Comparison of ENCODE assay signal across 15 cellular contexts in the genomic region with DNA sequence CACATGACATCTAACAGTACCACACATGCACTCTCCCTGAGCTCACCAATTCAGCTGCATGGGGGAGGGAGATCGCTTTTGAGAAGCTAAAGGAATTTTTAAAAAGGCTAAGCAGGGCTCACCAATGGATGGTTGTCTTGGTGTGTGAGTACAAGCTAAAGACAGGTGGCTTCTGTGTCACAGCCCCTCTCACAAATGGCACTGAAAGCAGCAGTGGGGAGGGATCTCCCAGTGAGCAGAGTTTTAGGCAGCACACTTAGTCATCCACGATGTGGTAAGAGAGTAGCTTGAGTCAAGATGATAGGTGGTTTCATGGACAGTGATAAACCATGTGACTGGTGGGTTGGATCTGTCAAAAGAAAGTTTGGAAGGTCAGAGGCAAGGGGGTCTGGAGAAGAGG.
DNase-seq lines count a peak whose midpoint lies in the region; ATAC-seq and TF ChIP-seq lines count a peak whose summit lies in the region.
"Had no signal": no experiment of that assay in that cellular context is flagged by ENCODE, and none has a peak within 500 bp of the region (broad histone marks: within the 10 kb centered on the region; RNA-seq: fewer than 3 reads in every experiment).

No MANE protein-coding gene starts in this region.

- peak; percentile 62 for DNase-seq in activated CD4-positive, alpha-beta T cell treated with anti-CD3 and anti-CD28 coated beads for 48 hours
- no peak for DNase-seq in activated CD4-positive, alpha-beta T cell treated with anti-CD3 and anti-CD28 coated beads for 1 hour
- peak; percentile 25 for DNase-seq in activated T-helper 9 cell treated with anti-CD3 and anti-CD28 coated beads, Interleukin-2, amount 50 U/mL, for 16 hours (ENCODE audit: low read depth)
- DNase-seq in stimulated activated CD4-positive, alpha-beta T cell treated with anti-CD3 and anti-CD28 coated beads, Interleukin-4, amount 100 ng/mL, for 24 hours, result peak; percentile 56
- DNase-seq in transverse colon (no peak), A172 (ENCODE audit: low spot score) (no peak)
- DNase-seq: ACHN, Calu3, foreskin melanocyte, KBM-7, NCI-H1694, NCI-H69 had no signal

- ATAC-seq in HG03442 (IDR thresholded peaks at IDR 0.05; ENCODE audit: unreplicated experiment) (peak; percentile 44), HG03342 (IDR thresholded peaks at IDR 0.05; ENCODE audit: unreplicated experiment) (no peak)

- no peak overlapping the region for H3K27ac ChIP-seq in transverse colon

- H3K4me3 ChIP-seq in transverse colon, result no peak overlapping the region
- H3K4me3 ChIP-seq: lung had no signal

- intact Hi-C loops in transverse colon (cut with DNase I; ENCODE audit: low total_unique reads), result no loop called here

- no peak for TF ChIP-seq EP300 in transverse colon (IDR thresholded peaks at IDR 0.05; ENCODE audit: low read depth)

- H3K36me3 ChIP-seq in transverse colon, result no peaks in the 10 kb centered on the region

- WGBS in transverse colon (ENCODE audit: low coverage in 1 of 2), 2 donors, result 89% methylated on average over 2 of the region's 2 CpGs; no CpG with 5 or more reads in 1 of the 2 donors

- H3K9me3 ChIP-seq in transverse colon, result no peaks in the 10 kb centered on the region

- peaks cover 0 to 3% (median 0%) of the 10 kb centered on the region in 4 donors for H3K4me1 ChIP-seq in transverse colon

- in situ Hi-C loops in transverse colon (cut with MboI; ENCODE audit: low pct_ligation_motif_present in 1 of 4, low pct_unique_long_range_greater_than_20kb in 1 of 4, low sequenced_read_pairs in 3 of 4), result no loop called here

- TF ChIP-seq CTCF in transverse colon (IDR thresholded peaks at IDR 0.05), result no peak

- H3K27me3 ChIP-seq in transverse colon, result no peaks in the 10 kb centered on the region

- TF ChIP-seq POLR2A in transverse colon (IDR thresholded peaks at IDR 0.05), result no peak

Comparison
In these comparisons a context has a peak if more than half of its experiments do, and no peak if none do; other contexts are left out.
1. DNase-seq: peak in activated CD4-positive, alpha-beta T cell treated with anti-CD3 and anti-CD28 coated beads for 48 hours (single experiment), activated T-helper 9 cell treated with anti-CD3 and anti-CD28 coated beads, Interleukin-2, amount 50 U/mL, for 16 hours (single experiment) and stimulated activated CD4-positive, alpha-beta T cell treated with anti-CD3 and anti-CD28 coated beads, Interleukin-4, amount 100 ng/mL, for 24 hours (single experiment); none in activated CD4-positive, alpha-beta T cell treated with anti-CD3 and anti-CD28 coated beads for 1 hour (single experiment), transverse colon (single experiment) and A172 (single experiment).